17 cellular contexts compared by ENCODE assay signal in the genomic region with DNA sequence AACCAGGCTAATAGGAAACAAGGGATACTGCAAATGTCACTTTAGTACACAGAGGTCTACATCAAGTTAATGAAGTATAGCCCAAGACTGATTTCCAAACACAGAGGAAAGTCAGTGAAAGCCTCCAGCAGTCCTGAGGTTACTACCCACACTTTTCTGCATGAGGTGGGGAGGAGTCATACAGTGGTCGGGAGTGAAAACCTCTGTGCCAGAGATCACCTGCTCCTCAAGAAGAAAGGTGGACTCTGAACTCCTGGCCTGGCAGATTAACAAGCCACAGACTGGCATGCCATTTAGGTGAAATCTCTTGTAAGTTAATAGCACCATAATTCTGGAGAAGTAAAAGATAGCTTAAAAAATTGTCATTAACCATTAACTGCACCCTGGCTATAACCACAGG.
"Had no signal": no experiment of that assay in that cellular context is flagged by ENCODE, and none has a peak within 500 bp of the region (broad histone marks: within the 10 kb centered on the region; RNA-seq: fewer than 3 reads in every experiment).

No MANE protein-coding gene starts in this region.

- DNase-seq: activated CD4-positive, alpha-beta T cell treated with anti-CD3 and anti-CD28 coated beads, Interleukin-2, amount 50 U/mL, for 1 hour; activated CD4-positive, CD25-positive, alpha-beta regulatory T cell treated with anti-CD3 and anti-CD28 coated beads, Interleukin-2, amount 50 U/mL, for 72 hours; activated gamma-delta T cell; activated T-cell treated with anti-CD3 and anti-CD28 coated beads, Interleukin-2, amount 50 U/mL, for 72 hours; cerebellar nuclear complex; dermis blood vessel endothelial cell; effector memory CD4-positive, alpha-beta T cell; esophagus squamous epithelium; left ventricle myocardium inferior; mammary epithelial cell; midbrain; sigmoid colon; spleen; stimulated activated CD4-positive, alpha-beta T cell treated with anti-CD3 and anti-CD28 coated beads, Interleukin-4, amount 100 ng/mL, for 4 hours had no signal

- ATAC-seq: activated T-cell treated with anti-CD3 and anti-CD28 coated beads, Interleukin-2, amount 50 U/mL, for 72 hours; stimulated activated memory B cell treated with anti-CD40 and anti-IgM and Interleukin-4, amounts not matched to agents 10 μg/mL and 1 μg/mL and 100 μg/mL, for 72 hours had no signal

- H3K36me3 ChIP-seq: esophagus squamous epithelium, spleen, thoracic aorta had no signal

- H3K27ac ChIP-seq: left ventricle myocardium inferior, parathyroid adenoma, sigmoid colon, spleen had no signal

- H3K4me3 ChIP-seq: esophagus squamous epithelium, left ventricle myocardium inferior, sigmoid colon, spleen, thoracic aorta had no signal

- H3K4me1 ChIP-seq: parathyroid adenoma, sigmoid colon, spleen had no signal

- H3K27me3 ChIP-seq: esophagus squamous epithelium, sigmoid colon, spleen had no signal

- H3K9me3 ChIP-seq: esophagus squamous epithelium, left ventricle myocardium inferior, sigmoid colon, thoracic aorta had no signal
